1 cellular context compared by ENCODE assay signal in genomic region chr16:57513371-57514102, GRCh38.
TF ChIP-seq lines count a peak whose summit lies in the region.

No MANE protein-coding gene starts in this region.

TF ChIP-seq in GM12878, 131 proteins besides CTCF, POLR2A, EP300 and RAD21:
- TF ChIP-seq CEBPB (IDR thresholded peaks at IDR 0.05; ENCODE audit: borderline replicate concordance in 1 of 2, low read depth in 2 of 2, low read length in 2 of 2) = no peak
